14 cellular contexts compared by ENCODE assay signal in the genomic region with DNA sequence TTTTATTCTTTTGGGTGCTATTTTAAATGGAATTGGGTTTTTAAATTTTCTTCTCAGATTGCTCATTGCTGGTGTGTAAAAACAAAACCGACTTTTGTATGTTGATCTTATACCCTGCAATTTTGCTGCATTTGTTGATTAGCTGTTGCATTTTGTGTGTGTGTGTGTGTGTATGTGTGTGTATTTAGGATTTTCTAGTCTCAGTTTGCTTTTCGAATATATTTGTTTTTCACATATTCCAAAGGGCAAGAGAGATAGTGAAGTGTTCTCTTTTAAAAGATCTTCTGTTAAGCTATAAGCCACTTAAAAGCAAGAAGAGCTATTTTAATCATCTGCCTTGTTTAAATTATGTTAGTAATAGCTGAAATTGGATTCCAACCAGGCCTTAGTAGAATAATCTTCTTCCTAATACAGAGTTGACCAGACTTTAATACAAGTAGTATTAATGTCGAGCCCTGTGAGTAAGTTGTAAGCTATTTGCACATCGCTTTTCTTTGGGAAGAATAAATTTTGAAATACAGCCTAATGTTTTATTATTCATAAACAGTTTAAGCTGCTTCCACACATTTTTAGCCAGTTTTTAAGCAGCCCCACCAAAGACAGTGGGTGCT.
"Had no signal": no experiment of that assay in that cellular context is flagged by ENCODE, and none has a peak within 500 bp of the region (broad histone marks: within the 10 kb centered on the region; RNA-seq: fewer than 3 reads in every experiment).

No MANE protein-coding gene starts in this region.

- H3K4me3 ChIP-seq: heart right ventricle, lung, tibial nerve, vagina had no signal

- H3K4me3 Mint-ChIP-seq: activated naive CD4-positive, alpha-beta T cell treated with anti-CD3 and anti-CD28 coated beads, Interleukin-2, amount 50 U/mL, for 24 hours; naive B cell; stimulated activated memory B cell treated with anti-CD40 and anti-IgM and Interleukin-4, amounts not matched to agents 10 μg/mL and 1 μg/mL and 100 μg/mL, for 72 hours had no signal

- DNase-seq: activated CD4-positive, alpha-beta T cell treated with anti-CD3 and anti-CD28 coated beads for 48 hours; activated effector memory CD4-positive, alpha-beta T cell treated with Interleukin-2 at 50 U/mL for 16 hours; amniotic stem cell; brain microvascular endothelial cell; heart right ventricle; naive B cell; nucleus accumbens; right cardiac atrium had no signal

- ATAC-seq: heart right ventricle; right cardiac atrium; stimulated activated memory B cell treated with anti-CD40 and anti-IgM and Interleukin-4, amounts not matched to agents 10 μg/mL and 1 μg/mL and 100 μg/mL, for 72 hours had no signal

- H3K27me3 ChIP-seq: brain microvascular endothelial cell, heart right ventricle, tibial nerve, vagina had no signal

- H3K4me1 Mint-ChIP-seq: naive B cell had no signal

- H3K27me3 Mint-ChIP-seq: activated naive CD4-positive, alpha-beta T cell treated with anti-CD3 and anti-CD28 coated beads, Interleukin-2, amount 50 U/mL, for 24 hours; naive B cell; progenitor cell of endocrine pancreas; stimulated activated memory B cell treated with anti-CD40 and anti-IgM and Interleukin-4, amounts not matched to agents 10 μg/mL and 1 μg/mL and 100 μg/mL, for 72 hours had no signal

- H3K9me3 ChIP-seq: heart right ventricle, tibial nerve, vagina had no signal

- H3K9me3 Mint-ChIP-seq: activated naive CD4-positive, alpha-beta T cell treated with anti-CD3 and anti-CD28 coated beads, Interleukin-2, amount 50 U/mL, for 24 hours; naive B cell; stimulated activated memory B cell treated with anti-CD40 and anti-IgM and Interleukin-4, amounts not matched to agents 10 μg/mL and 1 μg/mL and 100 μg/mL, for 72 hours had no signal

- H3K27ac ChIP-seq: brain microvascular endothelial cell, heart right ventricle, tibial nerve, vagina had no signal

- H3K27ac Mint-ChIP-seq: progenitor cell of endocrine pancreas; stimulated activated memory B cell treated with anti-CD40 and anti-IgM and Interleukin-4, amounts not matched to agents 10 μg/mL and 1 μg/mL and 100 μg/mL, for 72 hours had no signal

- H3K4me1 ChIP-seq: heart right ventricle, tibial nerve, vagina had no signal
